ENCODE assay signal across 14 cellular contexts in genomic region chr1:55156093-55156492, GRCh38. TPM values are rescaled to one million over a fixed set of nuclear protein-coding genes. Genes with fewer than 3 reads are reported as not detected.
DNase-seq lines count a peak whose midpoint lies in the region; ATAC-seq and TF ChIP-seq lines count a peak whose summit lies in the region.
"Had no signal": no experiment of that assay in that cellular context is flagged by ENCODE, and none has a peak within 500 bp of the region (broad histone marks: within the 10 kb centered on the region; RNA-seq: fewer than 3 reads in every experiment).

No MANE protein-coding gene starts in this region.

- H3K4me3 ChIP-seq in fibroblast of pulmonary artery (replicated peaks; ENCODE audit: low read depth, low read length): no peak overlapping the region
- no peak overlapping the region for H3K4me3 ChIP-seq in CD8-positive, alpha-beta memory T cell (ENCODE audit: low read length)

- peaks cover 33% of the 10 kb centered on the region for H3K4me1 Mint-ChIP-seq in activated naive CD4-positive, alpha-beta T cell treated with anti-CD3 and anti-CD28 coated beads for 36 hours (ENCODE audit: low read depth)
- H3K4me1 Mint-ChIP-seq in T-cell: peaks cover 26 to 27% (median 27%) of the 10 kb centered on the region in 3 donors
- H3K4me1 Mint-ChIP-seq in stimulated activated naive B cell treated with anti-CD40 and anti-IgM and Interleukin-4, amounts not matched to agents 10 μg/mL and 1 μg/mL and 100 μg/mL, for 72 hours: peaks cover 10 to 19% of the 10 kb centered on the region in 2 donors
- peaks cover 15 to 33% (median 29%) of the 10 kb centered on the region in 3 donors for H3K4me1 Mint-ChIP-seq in CD8-positive, alpha-beta memory T cell
- H3K4me1 Mint-ChIP-seq: WTC11 had no signal

- no peaks in the 10 kb centered on the region for H3K9me3 Mint-ChIP-seq in activated naive CD4-positive, alpha-beta T cell treated with anti-CD3 and anti-CD28 coated beads for 36 hours
- H3K9me3 Mint-ChIP-seq in T-cell: no peaks in the 10 kb centered on the region
- H3K9me3 Mint-ChIP-seq in stimulated activated naive B cell treated with anti-CD40 and anti-IgM and Interleukin-4, amounts not matched to agents 10 μg/mL and 1 μg/mL and 100 μg/mL, for 72 hours: no peaks in the 10 kb centered on the region
- H3K9me3 Mint-ChIP-seq in CD8-positive, alpha-beta memory T cell: no peaks in the 10 kb centered on the region
- H3K9me3 Mint-ChIP-seq: neural crest cell, WTC11 had no signal

- no peaks in the 10 kb centered on the region for H3K27me3 ChIP-seq in CD8-positive, alpha-beta memory T cell (ENCODE audit: insufficient read depth, low read length, poor library complexity, severe bottlenecking)

- no peaks in the 10 kb centered on the region for H3K9me3 ChIP-seq in CD8-positive, alpha-beta memory T cell (ENCODE audit: low read length)

- peaks cover 15% of the 10 kb centered on the region for H3K4me1 ChIP-seq in CD8-positive, alpha-beta memory T cell (ENCODE audit: insufficient read depth, low read length)

- peaks cover 40% of the 10 kb centered on the region for H3K36me3 Mint-ChIP-seq in activated naive CD4-positive, alpha-beta T cell treated with anti-CD3 and anti-CD28 coated beads for 36 hours (ENCODE audit: low read depth)
- H3K36me3 Mint-ChIP-seq in T-cell: peaks cover 53% of the 10 kb centered on the region
- H3K36me3 Mint-ChIP-seq in stimulated activated naive B cell treated with anti-CD40 and anti-IgM and Interleukin-4, amounts not matched to agents 10 μg/mL and 1 μg/mL and 100 μg/mL, for 72 hours: peaks cover 29 to 47% of the 10 kb centered on the region in 2 donors
- peaks cover 16 to 77% (median 27%) of the 10 kb centered on the region in 3 donors for H3K36me3 Mint-ChIP-seq in CD8-positive, alpha-beta memory T cell

- intact Hi-C loops in activated naive CD4-positive, alpha-beta T cell treated with anti-CD3 and anti-CD28 coated beads for 36 hours (cut with micrococcal nuclease): no loop called here

- DNase-seq in activated naive CD4-positive, alpha-beta T cell treated with anti-CD3 and anti-CD28 coated beads for 36 hours: no peak
- no peak for DNase-seq in activated naive CD4-positive, alpha-beta T cell treated with Interleukin-2 at 50 U/mL for 16 hours
- DNase-seq in T-cell (no peak), fibroblast of pulmonary artery (ENCODE audit: low read depth) (peak; percentile 8), putamen (ENCODE audit: low spot score) (no peak)
- DNase-seq in stimulated activated naive B cell treated with anti-CD40 and anti-IgM and Interleukin-4, amounts not matched to agents 10 μg/mL and 1 μg/mL and 100 μg/mL, for 72 hours: no peak
- no peak for DNase-seq in CD8-positive, alpha-beta memory T cell
- DNase-seq in activated CD8-positive, alpha-beta memory T cell treated with anti-CD3 and anti-CD28 coated beads, Interleukin-2, amount 50 U/mL, for 4 hours: no peak
- DNase-seq: central memory CD4-positive, alpha-beta T cell; effector memory CD4-positive, alpha-beta T cell; NCI-H187 treated with DMSO at 0.1 percent for 48 hours; T-helper 2 cell had no signal

- no peak for ATAC-seq in T-cell (replicated peaks in 1 of 4)
- no peak for ATAC-seq in stimulated activated naive B cell treated with anti-CD40 and anti-IgM and Interleukin-4, amounts not matched to agents 10 μg/mL and 1 μg/mL and 100 μg/mL, for 72 hours (replicated peaks)

- no peaks in the 10 kb centered on the region for H3K27me3 Mint-ChIP-seq in activated naive CD4-positive, alpha-beta T cell treated with anti-CD3 and anti-CD28 coated beads for 36 hours (ENCODE audit: low read depth)
- no peaks in the 10 kb centered on the region for H3K27me3 Mint-ChIP-seq in T-cell
- no peaks in the 10 kb centered on the region for H3K27me3 Mint-ChIP-seq in stimulated activated naive B cell treated with anti-CD40 and anti-IgM and Interleukin-4, amounts not matched to agents 10 μg/mL and 1 μg/mL and 100 μg/mL, for 72 hours
- no peaks in the 10 kb centered on the region for H3K27me3 Mint-ChIP-seq in CD8-positive, alpha-beta memory T cell

- H3K4me3 Mint-ChIP-seq in activated naive CD4-positive, alpha-beta T cell treated with anti-CD3 and anti-CD28 coated beads for 36 hours: no peak overlapping the region
- no peak overlapping the region for H3K4me3 Mint-ChIP-seq in T-cell
- no peak overlapping the region for H3K4me3 Mint-ChIP-seq in stimulated activated naive B cell treated with anti-CD40 and anti-IgM and Interleukin-4, amounts not matched to agents 10 μg/mL and 1 μg/mL and 100 μg/mL, for 72 hours
- no peak overlapping the region for H3K4me3 Mint-ChIP-seq in CD8-positive, alpha-beta memory T cell
- H3K4me3 Mint-ChIP-seq: neural crest cell, WTC11 had no signal

- no peak overlapping the region for H3K27ac ChIP-seq in CD8-positive, alpha-beta memory T cell (ENCODE audit: low read depth, low read length)

- TF ChIP-seq CTCF in fibroblast of pulmonary artery (IDR thresholded peaks at IDR 0.05; ENCODE audit: low read length, missing control alignments): no peak

- peak overlapping the region; percentile 75 for H3K27ac Mint-ChIP-seq in activated naive CD4-positive, alpha-beta T cell treated with anti-CD3 and anti-CD28 coated beads for 36 hours
- peak overlapping the region; percentile 29 to 75 for H3K27ac Mint-ChIP-seq in T-cell
- peak overlapping the region; percentile 68 for H3K27ac Mint-ChIP-seq in stimulated activated naive B cell treated with anti-CD40 and anti-IgM and Interleukin-4, amounts not matched to agents 10 μg/mL and 1 μg/mL and 100 μg/mL, for 72 hours
- H3K27ac Mint-ChIP-seq in CD8-positive, alpha-beta memory T cell: peak overlapping the region in 4 of 8 donors; percentile 2 to 82 (median 54)
- H3K27ac Mint-ChIP-seq: WTC11 had no signal

- H3K36me3 ChIP-seq in CD8-positive, alpha-beta memory T cell (ENCODE audit: insufficient read depth, low read length): peaks cover 28% of the 10 kb centered on the region

- CTCF ChIA-PET in activated naive CD4-positive, alpha-beta T cell treated with anti-CD3 and anti-CD28 coated beads for 36 hours (lab: Charles Lee): interaction anchor here (0.6 kb wide), 1 partner anchor 17 kb away, joined by 4 read pairs; no protein-coding TSS in a partner anchor
- CTCF ChIA-PET in T-cell (lab: Charles Lee): no interaction called here
- CTCF ChIA-PET in CD8-positive, alpha-beta memory T cell (lab: Charles Lee): no interaction called here

- POLR2A ChIA-PET in T-cell (lab: Charles Lee): no interaction called here
- POLR2A ChIA-PET in CD8-positive, alpha-beta memory T cell (lab: Charles Lee): no interaction called here

RNA-seq across cellular contexts. Expression of gene USP24, which starts 59.1 kb away (rescaled TPM):
- total RNA-seq in activated naive CD4-positive, alpha-beta T cell treated with anti-CD3 and anti-CD28 coated beads for 36 hours: 10 to 100 TPM; 37.1 to 39.7 TPM
- 10 to 100 TPM; 58.9 to 90.7 (median 64.0) TPM for total RNA-seq in T-cell
- total RNA-seq in CD8-positive, alpha-beta memory T cell: 10 to 100 TPM; 51.5 to 51.6 TPM
- 7.5 TPM for polyA plus RNA-seq in CD8-positive, alpha-beta memory T cell
